1 cellular context compared by ENCODE assay signal in the genomic region with DNA sequence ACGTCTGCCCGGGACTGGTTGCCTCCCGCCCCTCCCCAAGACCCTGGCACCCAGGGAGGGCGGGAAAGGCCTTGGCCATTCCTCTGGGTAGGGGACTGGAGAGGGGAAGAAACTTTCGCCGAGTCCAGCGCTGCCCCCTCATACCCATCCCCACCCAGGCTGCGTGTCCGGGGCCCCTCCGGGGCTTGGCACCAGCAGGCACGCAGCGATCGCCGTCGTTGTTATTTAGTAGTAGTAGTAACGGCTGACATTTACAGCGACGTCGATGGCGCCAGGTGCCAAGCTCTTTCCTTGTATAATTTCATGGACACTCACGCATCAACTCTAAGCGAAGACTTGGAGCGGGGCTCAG.
TF ChIP-seq lines count a peak whose summit lies in the region.

No MANE protein-coding gene starts in this region.

TF ChIP-seq in HEK293, 187 proteins besides CTCF, POLR2A, EP300 and RAD21:
- TF ChIP-seq, protein P1, sequence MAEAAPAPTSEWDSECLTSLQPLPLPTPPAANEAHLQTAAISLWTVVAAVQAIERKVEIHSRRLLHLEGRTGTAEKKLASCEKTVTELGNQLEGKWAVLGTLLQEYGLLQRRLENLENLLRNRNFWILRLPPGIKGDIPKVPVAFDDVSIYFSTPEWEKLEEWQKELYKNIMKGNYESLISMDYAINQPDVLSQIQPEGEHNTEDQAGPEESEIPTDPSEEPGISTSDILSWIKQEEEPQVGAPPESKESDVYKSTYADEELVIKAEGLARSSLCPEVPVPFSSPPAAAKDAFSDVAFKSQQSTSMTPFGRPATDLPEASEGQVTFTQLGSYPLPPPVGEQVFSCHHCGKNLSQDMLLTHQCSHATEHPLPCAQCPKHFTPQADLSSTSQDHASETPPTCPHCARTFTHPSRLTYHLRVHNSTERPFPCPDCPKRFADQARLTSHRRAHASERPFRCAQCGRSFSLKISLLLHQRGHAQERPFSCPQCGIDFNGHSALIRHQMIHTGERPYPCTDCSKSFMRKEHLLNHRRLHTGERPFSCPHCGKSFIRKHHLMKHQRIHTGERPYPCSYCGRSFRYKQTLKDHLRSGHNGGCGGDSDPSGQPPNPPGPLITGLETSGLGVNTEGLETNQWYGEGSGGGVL (tag by site-specific recombination; IDR thresholded peaks at IDR 0.05) = 0 out of 2 replicates have a peak, but pooled peaks have one; percentile 5
- peak; percentile 35 for TF ChIP-seq GLIS1 (tag by site-specific recombination; IDR thresholded peaks at IDR 0.05)
- TF ChIP-seq ZSCAN16 (tag by site-specific recombination; IDR thresholded peaks at IDR 0.05) = no peak
- 0 out of 2 replicates have a peak, but pooled peaks have one; percentile 1 for TF ChIP-seq OVOL3 (tag by site-specific recombination; IDR thresholded peaks at IDR 0.05)
